ENCODE assay signal across 8 cellular contexts in genomic region chr20:47502271-47502730, GRCh38. TPM values are rescaled to one million over a fixed set of nuclear protein-coding genes. Genes with fewer than 3 reads are reported as not detected.
DNase-seq lines count a peak whose midpoint lies in the region; ATAC-seq, FAIRE-seq and TF ChIP-seq lines count a peak whose summit lies in the region.

No MANE protein-coding gene starts in this region.

- CTCF ChIA-PET in CD8-positive, alpha-beta memory T cell (lab: Charles Lee), result interaction anchor here (0.6 to 3.2 kb wide), 10 partner anchors 10 to 161 kb away, joined by 3 to 12 read pairs (median 6); no protein-coding TSS in a partner anchor
- CTCF ChIA-PET in activated naive CD4-positive, alpha-beta T cell treated with anti-CD3 and anti-CD28 coated beads for 36 hours (lab: Charles Lee), result interaction anchor here (0.7 to 2.5 kb wide), 7 partner anchors 9 to 229 kb away, joined by 3 to 8 read pairs (median 6); no protein-coding TSS in a partner anchor

- intact Hi-C loops in activated naive CD4-positive, alpha-beta T cell treated with anti-CD3 and anti-CD28 coated beads for 36 hours (cut with micrococcal nuclease), result loop anchor here (5.0 to 10.0 kb wide), 2 partner anchors 1262 to 1775 kb away; partner anchors contain the start of gene ZNFX1
- intact Hi-C loops in left ventricle myocardium superior (cut with micrococcal nuclease), result loop anchor here (10.0 kb wide), 2 partner anchors 72 to 112 kb away; no protein-coding TSS in a partner anchor

- H3K4me3 ChIP-seq in CD8-positive, alpha-beta memory T cell (ENCODE audit: low read length), result peak overlapping the region; percentile 91
- H3K4me3 ChIP-seq in HUES64 (ENCODE audit: low read length), result peak overlapping the region; percentile 93
- peak overlapping the region; percentile 85 for H3K4me3 ChIP-seq in retinal pigment epithelial cell (ENCODE audit: low read length)

- peak overlapping the region; percentile 84 to 99 (median 94) for H3K27ac Mint-ChIP-seq in CD8-positive, alpha-beta memory T cell
- peak overlapping the region; percentile 95 for H3K27ac Mint-ChIP-seq in activated naive CD4-positive, alpha-beta T cell treated with anti-CD3 and anti-CD28 coated beads for 36 hours

- FAIRE-seq in HTR-8/SVneo (lab: Jason Lieb, UNC), result no peak

- H3K27me3 Mint-ChIP-seq in CD8-positive, alpha-beta memory T cell, result no peaks in the 10 kb centered on the region
- no peaks in the 10 kb centered on the region for H3K27me3 Mint-ChIP-seq in activated naive CD4-positive, alpha-beta T cell treated with anti-CD3 and anti-CD28 coated beads for 36 hours (ENCODE audit: low read depth)

- H3K27ac ChIP-seq in CD8-positive, alpha-beta memory T cell (ENCODE audit: low read depth, low read length), result peak overlapping the region; percentile 80
- H3K27ac ChIP-seq in HUES64 (ENCODE audit: low read depth, low read length), result peak overlapping the region; percentile 88

- POLR2A ChIA-PET in CD8-positive, alpha-beta memory T cell (lab: Charles Lee), result interaction anchor here (0.5 to 3.6 kb wide), 5 partner anchors 10 to 146 kb away, joined by 3 to 37 read pairs (median 8); partner anchors contain the start of gene ZMYND8

- H3K9me3 ChIP-seq in CD8-positive, alpha-beta memory T cell (ENCODE audit: low read length), result no peaks in the 10 kb centered on the region
- no peaks in the 10 kb centered on the region for H3K9me3 ChIP-seq in HUES64 (ENCODE audit: insufficient read depth, low read depth, low read length)

- peak in 1 of 5 donors; percentile 16 for DNase-seq in CD8-positive, alpha-beta memory T cell
- DNase-seq in activated naive CD4-positive, alpha-beta T cell treated with anti-CD3 and anti-CD28 coated beads for 36 hours, result peak; percentile 48
- DNase-seq in left ventricle myocardium superior, result peak; percentile 34
- no peak for DNase-seq in retinal pigment epithelial cell (ENCODE audit: low read depth)
- no peak for DNase-seq in HTR-8/SVneo (ENCODE audit: insufficient read length, low spot score)

- no peak for TF ChIP-seq CTCF in retinal pigment epithelial cell (conservative IDR thresholded peaks at IDR 0.05; ENCODE audit: low read depth, low read length)

- no peaks in the 10 kb centered on the region for H3K9me3 Mint-ChIP-seq in CD8-positive, alpha-beta memory T cell
- H3K9me3 Mint-ChIP-seq in activated naive CD4-positive, alpha-beta T cell treated with anti-CD3 and anti-CD28 coated beads for 36 hours, result no peaks in the 10 kb centered on the region

- WGBS in HUES64, result under 1% methylated on average over 21 of the region's 21 CpGs

- peaks cover 0 to 16% (median 0%) of the 10 kb centered on the region in 3 donors for H3K36me3 Mint-ChIP-seq in CD8-positive, alpha-beta memory T cell
- H3K36me3 Mint-ChIP-seq in activated naive CD4-positive, alpha-beta T cell treated with anti-CD3 and anti-CD28 coated beads for 36 hours (ENCODE audit: low read depth), result peaks cover 4% of the 10 kb centered on the region

- ATAC-seq in left ventricle myocardium superior (peak; percentile 44), HG02798 (IDR thresholded peaks at IDR 0.05; ENCODE audit: poor library complexity, unreplicated experiment) (no peak), GM19455 (IDR thresholded peaks at IDR 0.05; ENCODE audit: unreplicated experiment) (no peak)

- peak overlapping the region; percentile 90 for H3K9ac ChIP-seq in HUES64 (ENCODE audit: low read depth, low read length)

- H3K36me3 ChIP-seq in CD8-positive, alpha-beta memory T cell (ENCODE audit: insufficient read depth, low read length), result no peaks in the 10 kb centered on the region
- H3K36me3 ChIP-seq in HUES64 (ENCODE audit: insufficient read depth, low read length), result no peaks in the 10 kb centered on the region

- H3K4me3 Mint-ChIP-seq in CD8-positive, alpha-beta memory T cell, result peak overlapping the region; percentile 88 to 99 (median 98)
- H3K4me3 Mint-ChIP-seq in activated naive CD4-positive, alpha-beta T cell treated with anti-CD3 and anti-CD28 coated beads for 36 hours, result peak overlapping the region; percentile 97

- H3K4me1 Mint-ChIP-seq in CD8-positive, alpha-beta memory T cell, result peaks cover 43 to 63% (median 60%) of the 10 kb centered on the region in 3 donors
- peaks cover 55% of the 10 kb centered on the region for H3K4me1 Mint-ChIP-seq in activated naive CD4-positive, alpha-beta T cell treated with anti-CD3 and anti-CD28 coated beads for 36 hours (ENCODE audit: low read depth)

- H3K27me3 ChIP-seq in CD8-positive, alpha-beta memory T cell (ENCODE audit: insufficient read depth, low read length, poor library complexity, severe bottlenecking), result no peaks in the 10 kb centered on the region
- H3K27me3 ChIP-seq in HUES64 (ENCODE audit: insufficient read depth, low read length), result no peaks in the 10 kb centered on the region

- H3K4me1 ChIP-seq in CD8-positive, alpha-beta memory T cell (ENCODE audit: insufficient read depth, low read length), result peaks cover 45% of the 10 kb centered on the region
- peaks cover 39% of the 10 kb centered on the region for H3K4me1 ChIP-seq in HUES64 (ENCODE audit: insufficient read depth, low read length)

RNA-seq across cellular contexts. Expression of gene NCOA3, which starts 0.6 kb away (rescaled TPM):
- total RNA-seq in CD8-positive, alpha-beta memory T cell, result 10 to 100 TPM; 92.4 to 93.8 TPM
- polyA plus RNA-seq in CD8-positive, alpha-beta memory T cell, result 23.8 TPM
- polyA plus RNA-seq in HUES64 (2013, experiment 1 of 2), result 8.6 TPM
- 9.0 TPM for polyA plus RNA-seq in HUES64 (2013, experiment 2 of 2)
- 10 to 100 TPM; 48.3 to 53.2 TPM for total RNA-seq in activated naive CD4-positive, alpha-beta T cell treated with anti-CD3 and anti-CD28 coated beads for 36 hours
- 23.3 TPM for total RNA-seq in left ventricle myocardium superior

Comparison
In these comparisons a context has a peak if more than half of its experiments do, and no peak if none do; other contexts are left out.
1. DNase-seq: peak in activated naive CD4-positive, alpha-beta T cell treated with anti-CD3 and anti-CD28 coated beads for 36 hours (single experiment) and left ventricle myocardium superior (single experiment); none in retinal pigment epithelial cell (single experiment) and HTR-8/SVneo (single experiment).
2. Peak in every context shown above with its lines, with median percentiles within 50 percentile points of each other: H3K4me3 ChIP-seq.